In genomic region chr10:42877496-42878030, GRCh38 we compare ENCODE assay signal across 14 cellular contexts.
A peak's percentile ranks its signal among the peaks of the same experiment; 100 is the strongest.
DNase-seq lines count a peak whose midpoint lies in the region; ATAC-seq and TF ChIP-seq lines count a peak whose summit lies in the region.
"Had no signal": no experiment of that assay in that cellular context is flagged by ENCODE, and none has a peak within 500 bp of the region (broad histone marks: within the 10 kb centered on the region; RNA-seq: fewer than 3 reads in every experiment).

No MANE protein-coding gene starts in this region.

- peaks cover 10% of the 10 kb centered on the region for H3K9me3 Mint-ChIP-seq in stimulated activated effector memory CD8-positive, alpha-beta T cell treated with anti-CD3 and anti-CD28 coated beads, Interleukin-12 subunit alpha, Interleukin-12 subunit beta, amount 100 ng/mL, for 72 hours
- H3K9me3 Mint-ChIP-seq in CD4-positive, alpha-beta memory T cell: peaks cover 0 to 13% (median 7%) of the 10 kb centered on the region in 8 donors

- H3K36me3 ChIP-seq in right atrium auricular region (no peaks in the 10 kb centered on the region), RWPE2 (ENCODE audit: low read depth) (no peaks in the 10 kb centered on the region)
- H3K36me3 ChIP-seq in CD4-positive, alpha-beta memory T cell (ENCODE audit: insufficient read depth, low read length): no peaks in the 10 kb centered on the region

- H3K27ac ChIP-seq in right atrium auricular region (no peak overlapping the region), RWPE2 (ENCODE audit: poor library complexity, severe bottlenecking) (no peak overlapping the region)
- H3K27ac ChIP-seq in CD4-positive, alpha-beta memory T cell (ENCODE audit: low read depth, low read length): no peak overlapping the region
- H3K27ac ChIP-seq: A549 had no signal

- no peaks in the 10 kb centered on the region for H3K36me3 Mint-ChIP-seq in stimulated activated effector memory CD8-positive, alpha-beta T cell treated with anti-CD3 and anti-CD28 coated beads, Interleukin-12 subunit alpha, Interleukin-12 subunit beta, amount 100 ng/mL, for 72 hours
- no peaks in the 10 kb centered on the region for H3K36me3 Mint-ChIP-seq in CD4-positive, alpha-beta memory T cell

- no peak for TF ChIP-seq CTCF in right atrium auricular region (IDR thresholded peaks at IDR 0.05)
- TF ChIP-seq CTCF in RWPE2 (IDR thresholded peaks at IDR 0.05; ENCODE audit: poor library complexity, severe bottlenecking): no peak

- no peak overlapping the region for H3K27ac Mint-ChIP-seq in stimulated activated effector memory CD8-positive, alpha-beta T cell treated with anti-CD3 and anti-CD28 coated beads, Interleukin-12 subunit alpha, Interleukin-12 subunit beta, amount 100 ng/mL, for 72 hours
- H3K27ac Mint-ChIP-seq in CD4-positive, alpha-beta memory T cell: no peak overlapping the region
- H3K27ac Mint-ChIP-seq: CD14-positive monocyte, HFFc6 had no signal

- ATAC-seq in left cardiac atrium (no peak), RWPE2 (ENCODE audit: low read depth) (0 out of 3 replicates have a peak, but pooled peaks have one; percentile 10), esophagus mucosa (peak; percentile 17), GM19455 (IDR thresholded peaks at IDR 0.05; ENCODE audit: unreplicated experiment) (no peak)
- peak; percentile 5 for ATAC-seq in stimulated activated effector memory CD8-positive, alpha-beta T cell treated with anti-CD3 and anti-CD28 coated beads, Interleukin-12 subunit alpha, Interleukin-12 subunit beta, amount 100 ng/mL, for 72 hours
- ATAC-seq: A549 had no signal

- POLR2A ChIA-PET in CD4-positive, alpha-beta memory T cell (lab: Charles Lee; ENCODE audit: partially characterized antibody): no interaction called here

- CTCF ChIA-PET in CD4-positive, alpha-beta memory T cell (lab: Charles Lee; ENCODE audit: partially characterized antibody): no interaction called here

- H3K27me3 Mint-ChIP-seq in CD4-positive, alpha-beta memory T cell: peaks cover 0 to 4% of the 10 kb centered on the region in 2 donors

- H3K4me1 ChIP-seq in right atrium auricular region (peaks cover 0 to 7% of the 10 kb centered on the region in 2 donors), RWPE2 (ENCODE audit: insufficient read depth, poor library complexity, severe bottlenecking) (no peaks in the 10 kb centered on the region)
- H3K4me1 ChIP-seq in CD4-positive, alpha-beta memory T cell (ENCODE audit: insufficient read depth, low read length): no peaks in the 10 kb centered on the region

- no peaks in the 10 kb centered on the region for H3K4me1 Mint-ChIP-seq in stimulated activated effector memory CD8-positive, alpha-beta T cell treated with anti-CD3 and anti-CD28 coated beads, Interleukin-12 subunit alpha, Interleukin-12 subunit beta, amount 100 ng/mL, for 72 hours
- no peaks in the 10 kb centered on the region for H3K4me1 Mint-ChIP-seq in CD4-positive, alpha-beta memory T cell
- H3K4me1 Mint-ChIP-seq: CD14-positive monocyte had no signal

- peaks cover 0 to 7% of the 10 kb centered on the region in 2 donors for H3K9me3 ChIP-seq in right atrium auricular region
- no peaks in the 10 kb centered on the region for H3K9me3 ChIP-seq in RWPE2 (ENCODE audit: severe bottlenecking)
- H3K9me3 ChIP-seq in CD4-positive, alpha-beta memory T cell (ENCODE audit: control insufficient read depth in 1 of 2, low read length in 2 of 2): no peaks in the 10 kb centered on the region
- H3K9me3 ChIP-seq: A549 had no signal

- peak; percentile 49 for DNase-seq in right atrium auricular region (ENCODE audit: low spot score)
- DNase-seq in left cardiac atrium: no peak
- DNase-seq in RWPE2 (ENCODE audit: low spot score): no peak
- DNase-seq in stimulated activated effector memory CD8-positive, alpha-beta T cell treated with anti-CD3 and anti-CD28 coated beads, Interleukin-12 subunit alpha, Interleukin-12 subunit beta, amount 100 ng/mL, for 72 hours (ENCODE audit: low spot score in 2 of 2): no peak
- DNase-seq in CD4-positive, alpha-beta memory T cell: no peak
- DNase-seq: DMS53, GF-D8, HCEC 1CT, HFFc6, IMR-90 had no signal

- H3K4me3 ChIP-seq in right atrium auricular region (no peak overlapping the region), RWPE2 (ENCODE audit: severe bottlenecking) (no peak overlapping the region)
- no peak overlapping the region for H3K4me3 ChIP-seq in CD4-positive, alpha-beta memory T cell (ENCODE audit: low read length in 2 of 2)
- H3K4me3 ChIP-seq: A549 had no signal

- intact Hi-C loops in left cardiac atrium (cut with DNase I): no loop called here
- intact Hi-C loops in CD4-positive, alpha-beta memory T cell (cut with micrococcal nuclease): no loop called here

- no peak overlapping the region for H3K4me3 Mint-ChIP-seq in stimulated activated effector memory CD8-positive, alpha-beta T cell treated with anti-CD3 and anti-CD28 coated beads, Interleukin-12 subunit alpha, Interleukin-12 subunit beta, amount 100 ng/mL, for 72 hours
- no peak overlapping the region for H3K4me3 Mint-ChIP-seq in CD4-positive, alpha-beta memory T cell
- H3K4me3 Mint-ChIP-seq: CD14-positive monocyte, HFFc6 had no signal

- no peaks in the 10 kb centered on the region for H3K27me3 ChIP-seq in right atrium auricular region
- no peaks in the 10 kb centered on the region for H3K27me3 ChIP-seq in RWPE2 (ENCODE audit: insufficient read depth, poor library complexity, severe bottlenecking)
- no peaks in the 10 kb centered on the region for H3K27me3 ChIP-seq in CD4-positive, alpha-beta memory T cell (ENCODE audit: insufficient read depth, low read length)

Comparison
In these comparisons a context has a peak if more than half of its experiments do, and no peak if none do; other contexts are left out.
1. ATAC-seq: peak in RWPE2 (single experiment), esophagus mucosa (single experiment) and stimulated activated effector memory CD8-positive, alpha-beta T cell treated with anti-CD3 and anti-CD28 coated beads, Interleukin-12 subunit alpha, Interleukin-12 subunit beta, amount 100 ng/mL, for 72 hours (single experiment); none in left cardiac atrium (0 of 2) and GM19455 (single experiment).